9 cellular contexts compared by ENCODE assay signal in the genomic region with DNA sequence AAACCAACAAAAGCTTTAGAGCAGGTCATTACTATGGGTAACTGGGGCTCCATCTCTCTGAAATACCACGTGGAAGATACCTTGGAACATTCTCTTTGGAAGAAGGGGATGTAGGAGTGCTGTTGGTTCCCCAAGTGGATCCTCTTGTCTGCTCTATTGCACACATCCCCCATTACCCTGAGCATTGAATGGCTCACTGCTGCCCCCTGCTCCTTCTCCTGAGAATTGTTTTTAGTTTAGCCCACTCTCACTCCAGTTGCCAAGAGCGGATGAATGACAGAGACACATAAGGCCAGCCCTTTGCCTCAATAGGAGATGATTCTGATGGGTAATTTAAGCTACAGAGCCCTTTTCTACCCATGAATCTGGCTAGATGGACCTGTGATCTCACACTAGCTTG.
DNase-seq lines count a peak whose midpoint lies in the region; ATAC-seq and TF ChIP-seq lines count a peak whose summit lies in the region.
"Had no signal": no experiment of that assay in that cellular context is flagged by ENCODE, and none has a peak within 500 bp of the region (broad histone marks: within the 10 kb centered on the region; RNA-seq: fewer than 3 reads in every experiment).

No MANE protein-coding gene starts in this region.

- H3K27me3 ChIP-seq in ascending aorta (no peaks in the 10 kb centered on the region), kidney epithelial cell (ENCODE audit: control insufficient read depth, insufficient read depth, low read length) (no peaks in the 10 kb centered on the region)

- H3K27ac ChIP-seq in ascending aorta: no peak overlapping the region

- intact Hi-C loops in ascending aorta (cut with DNase I): no loop called here

- H3K36me3 Mint-ChIP-seq in T-cell: peaks cover 7% of the 10 kb centered on the region

- H3K4me3 ChIP-seq in ascending aorta: no peak overlapping the region
- no peak overlapping the region for H3K4me3 ChIP-seq in kidney epithelial cell (ENCODE audit: low read depth, low read length)

- peak; percentile 74 for DNase-seq in COLO829 (ENCODE audit: low spot score)
- peak in 33 of 34 experiments; percentile 13 to 73 (median 53) for DNase-seq in T-cell
- DNase-seq in ascending aorta (ENCODE audit: low spot score in 2 of 2): no peak
- DNase-seq in kidney epithelial cell (ENCODE audit: low read depth): no peak
- DNase-seq in stimulated activated CD8-positive, alpha-beta memory T cell treated with anti-CD3 and anti-CD28 coated beads, Interleukin-12 subunit alpha, Interleukin-12 subunit beta, amount 100 ng/mL, for 4 hours (ENCODE audit: low read depth): peak; percentile 10

- POLR2A ChIA-PET in T-cell (lab: Charles Lee): interaction anchor here in 1 of 2 donors (0.6 kb wide), 1 partner anchor 345 kb away, joined by 3 read pairs; no protein-coding TSS in a partner anchor

- no peaks in the 10 kb centered on the region for H3K36me3 ChIP-seq in ascending aorta
- H3K36me3 ChIP-seq in kidney epithelial cell (ENCODE audit: control insufficient read depth, insufficient read depth, low read length): no peaks in the 10 kb centered on the region

- no peaks in the 10 kb centered on the region for H3K9me3 ChIP-seq in ascending aorta

- peaks cover 7 to 16% (median 9%) of the 10 kb centered on the region in 3 donors for H3K9me3 Mint-ChIP-seq in T-cell

- TF ChIP-seq CTCF in ascending aorta (IDR thresholded peaks at IDR 0.05) (peak in 2 of 3 experiments; percentile 10 to 21), kidney epithelial cell (IDR thresholded peaks at IDR 0.05; ENCODE audit: insufficient read depth, low read length, poor library complexity, severe bottlenecking) (peak; percentile 60)

- H3K27me3 Mint-ChIP-seq in T-cell: no peaks in the 10 kb centered on the region
- H3K27me3 Mint-ChIP-seq: activated naive CD4-positive, alpha-beta T cell treated with anti-CD3 and anti-CD28 coated beads, Interleukin-2, amount 50 U/mL, for 24 hours had no signal

- H3K27ac Mint-ChIP-seq in T-cell: peak overlapping the region in 1 of 2 donors; percentile 4
- H3K27ac Mint-ChIP-seq: activated naive CD4-positive, alpha-beta T cell treated with anti-CD3 and anti-CD28 coated beads, Interleukin-2, amount 50 U/mL, for 24 hours had no signal

- peak; percentile 98 for ATAC-seq in GM19395 (IDR thresholded peaks at IDR 0.05; ENCODE audit: unreplicated experiment)
- peak; percentile 66 for ATAC-seq in HG03558 (IDR thresholded peaks at IDR 0.05; ENCODE audit: extremely low read depth, unreplicated experiment)
- ATAC-seq in T-cell (replicated peaks in 1 of 4): peak; percentile 76 to 93 (median 82)
- ATAC-seq in HG03571 (IDR thresholded peaks at IDR 0.05; ENCODE audit: unreplicated experiment): no peak

- CTCF ChIA-PET in T-cell (lab: Charles Lee): interaction anchor here (0.6 to 3.3 kb wide), 21 partner anchors 13 to 1086 kb away, joined by 3 to 24 read pairs (median 4); a partner anchor contains a TSS

- H3K4me1 Mint-ChIP-seq in T-cell: peaks cover 10 to 14% (median 14%) of the 10 kb centered on the region in 3 donors

- H3K4me1 ChIP-seq in ascending aorta: no peaks in the 10 kb centered on the region

- no peak overlapping the region for H3K4me3 Mint-ChIP-seq in T-cell
- H3K4me3 Mint-ChIP-seq: activated naive CD4-positive, alpha-beta T cell treated with anti-CD3 and anti-CD28 coated beads, Interleukin-2, amount 50 U/mL, for 24 hours had no signal

Comparison
In these comparisons a context has a peak if more than half of its experiments do, and no peak if none do; other contexts are left out.
1. DNase-seq: peak in COLO829 (single experiment), T-cell (33 of 34) and stimulated activated CD8-positive, alpha-beta memory T cell treated with anti-CD3 and anti-CD28 coated beads, Interleukin-12 subunit alpha, Interleukin-12 subunit beta, amount 100 ng/mL, for 4 hours (single experiment); none in ascending aorta (0 of 2) and kidney epithelial cell (single experiment).